Comparison of ENCODE assay signal across 9 cellular contexts in genomic region chr7:29563590-29564454, GRCh38. TPM values are rescaled to one million over a fixed set of nuclear protein-coding genes. Genes with fewer than 3 reads are reported as not detected.
DNase-seq lines count a peak whose midpoint lies in the region; ATAC-seq and TF ChIP-seq lines count a peak whose summit lies in the region.
"Had no signal": no experiment of that assay in that cellular context is flagged by ENCODE, and none has a peak within 500 bp of the region (broad histone marks: within the 10 kb centered on the region; RNA-seq: fewer than 3 reads in every experiment).

Gene PRR15, plus strand, starts transcription at chr7:29563835. Its CDS starts 2,495 bp downstream, at chr7:29566330.

- H3K4me2 ChIP-seq in skeletal muscle satellite cell (ENCODE audit: low read length): peak within 1 kb of the TSS; percentile 100

- peak within 1 kb of the TSS; percentile 89 for H3K9ac ChIP-seq in ES-I3 (ENCODE audit: low read depth, low read length)
- H3K9ac ChIP-seq in skeletal muscle satellite cell (ENCODE audit: low read depth, low read length): peak within 1 kb of the TSS; percentile 74

- no peaks in the 10 kb centered on the region for H3K36me3 Mint-ChIP-seq in brain

- no peak for TF ChIP-seq CTCF in brain (conservative IDR thresholded peaks at IDR 0.05)

- H3K9me3 Mint-ChIP-seq in brain: peaks cover 0 to 3% (median 0%) of the 10 kb centered on the region in 5 experiments

- H3K4me3 ChIP-seq in skeletal muscle satellite cell (ENCODE audit: low read length): peak within 1 kb of the TSS; percentile 87

- H3K27ac Mint-ChIP-seq in brain: peak within 1 kb of the TSS in 1 of 5 experiments; percentile 42

- H3K9me3 ChIP-seq in ES-I3 (ENCODE audit: control insufficient read depth, insufficient read depth, low read length) (no peaks in the 10 kb centered on the region), skeletal muscle satellite cell (replicated peaks; ENCODE audit: low read length) (no peaks in the 10 kb centered on the region)

- peaks cover 36% of the 10 kb centered on the region for H3K4me1 Mint-ChIP-seq in brain

- peak within 1 kb of the TSS; percentile 85 to 92 (median 88) for H3K4me3 Mint-ChIP-seq in brain

- peak; percentile 73 for DNase-seq in NCI-H2107 (lab: John Stamatoyannopoulos, UW)
- peak; percentile 85 for DNase-seq in iPS-NIHi7 (ENCODE audit: extremely low spot score)
- DNase-seq in SHP77 (lab: John Stamatoyannopoulos, UW): no peak

- H3K27me3 ChIP-seq in skeletal muscle satellite cell (ENCODE audit: control insufficient read depth, insufficient read depth, low read length): peaks cover 13% of the 10 kb centered on the region

- H3K4me1 ChIP-seq in ES-I3 (ENCODE audit: insufficient read depth, low read length) (peaks cover 4% of the 10 kb centered on the region; the same call in 1 of the 2 replicates), skeletal muscle satellite cell (ENCODE audit: control insufficient read depth, insufficient read depth, low read length) (peaks cover 20% of the 10 kb centered on the region)

- H3K36me3 ChIP-seq in ES-I3 (ENCODE audit: insufficient read depth, low read length) (no peaks in the 10 kb centered on the region), skeletal muscle satellite cell (ENCODE audit: insufficient read depth, low read length) (peaks cover 4% of the 10 kb centered on the region)

- ATAC-seq in GM18870 (IDR thresholded peaks at IDR 0.05; ENCODE audit: unreplicated experiment) (no peak), GM19455 (IDR thresholded peaks at IDR 0.05; ENCODE audit: unreplicated experiment) (no peak)

- peaks cover 81% of the 10 kb centered on the region for H3K27me3 Mint-ChIP-seq in brain

RNA-seq across cellular contexts. Expression of gene PRR15, which starts in this region (rescaled TPM):
- polyA plus RNA-seq in brain (ENCODE audit: insufficient read depth, low read depth, low replicate concordance): 0.19 TPM
- total RNA-seq in skeletal muscle satellite cell (2012; rRNA removed): 0.22 and 0.25 TPM in 2 replicates
- total RNA-seq: T-helper 1 cell treated with Interleukin-12 subunit alpha and Interleukin-12 subunit beta and Interleukin-4 antibody, amounts not matched to agents 30 ng/mL and 1 ng/mL, for 36 hours had no signal

Comparison
In these comparisons a context has a peak if more than half of its experiments do, and no peak if none do; other contexts are left out.
1. DNase-seq: peak in NCI-H2107 (single experiment) and iPS-NIHi7 (single experiment); none in SHP77 (0 of 2).